Comparison of ENCODE assay signal across 7 cellular contexts in the genomic region with DNA sequence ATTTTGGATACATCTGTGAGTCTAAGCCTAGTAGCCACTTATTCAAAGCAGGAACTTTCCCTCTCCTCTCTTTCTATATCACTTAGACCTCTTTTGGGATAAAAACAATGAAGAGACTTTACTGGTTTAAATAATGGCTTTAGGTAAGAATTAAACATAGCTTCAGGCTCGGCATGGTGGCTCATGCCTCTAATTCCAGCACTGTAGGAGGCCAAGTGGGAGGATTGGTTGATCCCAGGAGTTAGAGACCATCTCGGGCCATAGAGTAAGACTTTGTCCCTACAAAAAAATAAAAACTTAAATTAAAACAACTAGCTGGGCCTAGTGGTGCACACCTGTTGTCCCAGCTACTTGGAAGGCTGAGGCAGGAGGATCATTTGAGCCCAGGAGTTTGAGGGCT.
"Had no signal": no experiment of that assay in that cellular context is flagged by ENCODE, and none has a peak within 500 bp of the region (broad histone marks: within the 10 kb centered on the region; RNA-seq: fewer than 3 reads in every experiment).

No MANE protein-coding gene starts in this region.

- H3K27ac ChIP-seq: HL-60 had no signal

- DNase-seq: GOT3, H9, HCEC 1CT, IMR-90, KG1 had no signal

- H3K27ac Mint-ChIP-seq: H9 had no signal

- H3K4me3 ChIP-seq: K562 had no signal

- H3K4me3 Mint-ChIP-seq: H9 had no signal

- ATAC-seq: K562 had no signal
